In genomic region chr7:50421043-50421442, GRCh38 we compare ENCODE assay signal across 30 cellular contexts.
"Had no signal": no experiment of that assay in that cellular context is flagged by ENCODE, and none has a peak within 500 bp of the region (broad histone marks: within the 10 kb centered on the region; RNA-seq: fewer than 3 reads in every experiment).

No MANE protein-coding gene starts in this region.

- H3K36me3 Mint-ChIP-seq: activated naive CD8-positive, alpha-beta T cell had no signal

- ATAC-seq: activated CD4-positive, alpha-beta T cell treated with anti-CD3 and anti-CD28 coated beads for 36 hours; activated CD8-positive, alpha-beta T cell treated with anti-CD3 and anti-CD28 coated beads for 36 hours; activated T-cell treated with anti-CD3 and anti-CD28 coated beads, Interleukin-2, amount 50 U/mL, for 4 hours; activated T-helper 17 cell treated with anti-CD3 and anti-CD28 coated beads, Interleukin-2, amount 50 U/mL, for 72 hours; foreskin keratinocyte; gastrocnemius medialis; heart left ventricle had no signal

- H3K4me1 Mint-ChIP-seq: activated T-helper 17 cell treated with anti-CD3 and anti-CD28 coated beads, Interleukin-2, amount 50 U/mL, for 72 hours had no signal

- H3K9me3 Mint-ChIP-seq: activated CD8-positive, alpha-beta T cell treated with anti-CD3 and anti-CD28 coated beads for 36 hours; activated T-cell treated with anti-CD3 and anti-CD28 coated beads, Interleukin-2, amount 50 U/mL, for 4 hours; activated T-helper 17 cell treated with anti-CD3 and anti-CD28 coated beads, Interleukin-2, amount 50 U/mL, for 72 hours; central memory CD8-positive, alpha-beta T cell; dendritic cell treated with granulocyte-macrophage colony-stimulating factor and Interleukin-4, amounts not matched to agents 40 ng/mL and 50 ng/mL, for 4 days; T-helper 1 cell treated with Interleukin-12 subunit alpha and Interleukin-12 subunit beta and Interleukin-4 antibody, amounts not matched to agents 30 μg/mL and 1 μg/mL, for 36 hours; T-helper 2 cell treated with Interferon-gamma antibody and Interleukin-4, amounts not matched to agents 5 μg/mL and 100 μg/mL, for 36 hours had no signal

- H3K27ac Mint-ChIP-seq: activated CD4-positive, alpha-beta T cell treated with anti-CD3 and anti-CD28 coated beads for 36 hours; activated CD8-positive, alpha-beta T cell treated with anti-CD3 and anti-CD28 coated beads for 36 hours; activated naive CD8-positive, alpha-beta T cell; activated T-helper 17 cell treated with anti-CD3 and anti-CD28 coated beads, Interleukin-2, amount 50 U/mL, for 72 hours; dendritic cell treated with granulocyte-macrophage colony-stimulating factor and Interleukin-4, amounts not matched to agents 40 ng/mL and 50 ng/mL, for 4 days; T-helper 1 cell treated with Interleukin-12 subunit alpha and Interleukin-12 subunit beta and Interleukin-4 antibody, amounts not matched to agents 30 μg/mL and 1 μg/mL, for 36 hours; T-helper 2 cell treated with Interferon-gamma antibody and Interleukin-4, amounts not matched to agents 5 μg/mL and 100 μg/mL, for 36 hours had no signal

- H3K4me3 Mint-ChIP-seq: activated CD4-positive, alpha-beta T cell treated with anti-CD3 and anti-CD28 coated beads for 36 hours; activated CD8-positive, alpha-beta T cell treated with anti-CD3 and anti-CD28 coated beads for 36 hours; activated naive CD8-positive, alpha-beta T cell; activated T-cell treated with anti-CD3 and anti-CD28 coated beads, Interleukin-2, amount 50 U/mL, for 4 hours; activated T-helper 17 cell treated with anti-CD3 and anti-CD28 coated beads, Interleukin-2, amount 50 U/mL, for 72 hours; central memory CD8-positive, alpha-beta T cell; dendritic cell treated with granulocyte-macrophage colony-stimulating factor and Interleukin-4, amounts not matched to agents 40 ng/mL and 50 ng/mL, for 4 days; T-helper 1 cell treated with Interleukin-12 subunit alpha and Interleukin-12 subunit beta and Interleukin-4 antibody, amounts not matched to agents 30 μg/mL and 1 μg/mL, for 36 hours; T-helper 2 cell treated with Interferon-gamma antibody and Interleukin-4, amounts not matched to agents 5 μg/mL and 100 μg/mL, for 36 hours had no signal

- H3K27me3 Mint-ChIP-seq: activated CD4-positive, alpha-beta T cell treated with anti-CD3 and anti-CD28 coated beads for 36 hours; activated CD8-positive, alpha-beta T cell treated with anti-CD3 and anti-CD28 coated beads for 36 hours; activated naive CD8-positive, alpha-beta T cell; activated T-helper 17 cell treated with anti-CD3 and anti-CD28 coated beads, Interleukin-2, amount 50 U/mL, for 72 hours; central memory CD8-positive, alpha-beta T cell; dendritic cell treated with granulocyte-macrophage colony-stimulating factor and Interleukin-4, amounts not matched to agents 40 ng/mL and 50 ng/mL, for 4 days had no signal

- DNase-seq: activated CD4-positive, alpha-beta T cell treated with anti-CD3 and anti-CD28 coated beads for 36 hours; activated CD4-positive, alpha-beta T cell treated with anti-CD3 and anti-CD28 coated beads, Interleukin-2, amount 50 U/mL, for 1 hour; activated CD4-positive, alpha-beta T cell treated with anti-CD3 and anti-CD28 coated beads, Interleukin-2, amount 50 U/mL, for 48 hours; activated CD4-positive, CD25-positive, alpha-beta regulatory T cell; activated CD4-positive, CD25-positive, alpha-beta regulatory T cell treated with anti-CD3 and anti-CD28 coated beads, Interleukin-2, amount 50 U/mL, for 72 hours; activated CD8-positive, alpha-beta memory T cell treated with anti-CD3 and anti-CD28 coated beads for 24 hours; activated CD8-positive, alpha-beta T cell treated with anti-CD3 and anti-CD28 coated beads for 36 hours; activated effector memory CD4-positive, alpha-beta T cell treated with Interleukin-2 at 50 U/mL for 16 hours; activated gamma-delta T cell treated with Interleukin-2 at 50 U/mL for 16 hours; activated naive CD4-positive, alpha-beta T cell treated with anti-CD3 and anti-CD28 coated beads, Interleukin-2, amount 50 U/mL, for 16 hours; activated naive CD4-positive, alpha-beta T cell treated with Interleukin-2 at 50 U/mL for 16 hours; activated T-cell treated with anti-CD3 and anti-CD28 coated beads, Interleukin-2, amount 50 U/mL, for 4 hours; amniotic stem cell; anterior cingulate cortex; brain microvascular endothelial cell; dorsolateral prefrontal cortex; effector memory CD4-positive, alpha-beta T cell; erythroblast; foreskin keratinocyte; gastrocnemius medialis; glutamatergic neuron; heart left ventricle; T1000; WERI-Rb-1 had no signal
